2 cellular contexts compared by ENCODE assay signal in genomic region chr3:63232764-63233396, GRCh38.
TF ChIP-seq lines count a peak whose summit lies in the region.

No MANE protein-coding gene starts in this region.

TF ChIP-seq in liver, 16 proteins besides CTCF, POLR2A, EP300 and RAD21 (continued from another document):
- TF ChIP-seq, protein P1, sequence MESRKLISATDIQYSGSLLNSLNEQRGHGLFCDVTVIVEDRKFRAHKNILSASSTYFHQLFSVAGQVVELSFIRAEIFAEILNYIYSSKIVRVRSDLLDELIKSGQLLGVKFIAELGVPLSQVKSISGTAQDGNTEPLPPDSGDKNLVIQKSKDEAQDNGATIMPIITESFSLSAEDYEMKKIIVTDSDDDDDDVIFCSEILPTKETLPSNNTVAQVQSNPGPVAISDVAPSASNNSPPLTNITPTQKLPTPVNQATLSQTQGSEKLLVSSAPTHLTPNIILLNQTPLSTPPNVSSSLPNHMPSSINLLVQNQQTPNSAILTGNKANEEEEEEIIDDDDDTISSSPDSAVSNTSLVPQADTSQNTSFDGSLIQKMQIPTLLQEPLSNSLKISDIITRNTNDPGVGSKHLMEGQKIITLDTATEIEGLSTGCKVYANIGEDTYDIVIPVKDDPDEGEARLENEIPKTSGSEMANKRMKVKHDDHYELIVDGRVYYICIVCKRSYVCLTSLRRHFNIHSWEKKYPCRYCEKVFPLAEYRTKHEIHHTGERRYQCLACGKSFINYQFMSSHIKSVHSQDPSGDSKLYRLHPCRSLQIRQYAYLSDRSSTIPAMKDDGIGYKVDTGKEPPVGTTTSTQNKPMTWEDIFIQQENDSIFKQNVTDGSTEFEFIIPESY (IDR thresholded peaks at IDR 0.05): no peak
- TF ChIP-seq TAF1 (conservative IDR thresholded peaks at IDR 0.05): no peak
- TF ChIP-seq FOXA2 (IDR thresholded peaks at IDR 0.05): no peak
- no peak for TF ChIP-seq YY1 (IDR thresholded peaks at IDR 0.05)
- TF ChIP-seq HNF4A (conservative IDR thresholded peaks at IDR 0.05): no peak
- TF ChIP-seq, protein P2, sequence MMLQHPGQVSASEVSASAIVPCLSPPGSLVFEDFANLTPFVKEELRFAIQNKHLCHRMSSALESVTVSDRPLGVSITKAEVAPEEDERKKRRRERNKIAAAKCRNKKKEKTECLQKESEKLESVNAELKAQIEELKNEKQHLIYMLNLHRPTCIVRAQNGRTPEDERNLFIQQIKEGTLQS (IDR thresholded peaks at IDR 0.05): no peak
TF ChIP-seq in liver: peak in this region for 0.

TF ChIP-seq in HepG2, 621 proteins besides CTCF, POLR2A, EP300 and RAD21 (continued from another document):
- TF ChIP-seq, protein P3, sequence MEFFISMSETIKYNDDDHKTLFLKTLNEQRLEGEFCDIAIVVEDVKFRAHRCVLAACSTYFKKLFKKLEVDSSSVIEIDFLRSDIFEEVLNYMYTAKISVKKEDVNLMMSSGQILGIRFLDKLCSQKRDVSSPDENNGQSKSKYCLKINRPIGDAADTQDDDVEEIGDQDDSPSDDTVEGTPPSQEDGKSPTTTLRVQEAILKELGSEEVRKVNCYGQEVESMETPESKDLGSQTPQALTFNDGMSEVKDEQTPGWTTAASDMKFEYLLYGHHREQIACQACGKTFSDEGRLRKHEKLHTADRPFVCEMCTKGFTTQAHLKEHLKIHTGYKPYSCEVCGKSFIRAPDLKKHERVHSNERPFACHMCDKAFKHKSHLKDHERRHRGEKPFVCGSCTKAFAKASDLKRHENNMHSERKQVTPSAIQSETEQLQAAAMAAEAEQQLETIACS (CRISPR knock-in tag; IDR thresholded peaks at IDR 0.05): no peak
- no peak for TF ChIP-seq SRSF9 (IDR thresholded peaks at IDR 0.05; ENCODE audit: borderline replicate concordance, insufficient read depth, low read depth, low read length, poor library complexity, severe bottlenecking)
- TF ChIP-seq XRCC5 (optimal IDR thresholded peaks at IDR 0.05; ENCODE audit: low read length): no peak
